ENCODE assay signal across 9 cellular contexts in genomic region chr13:73849292-73849691, GRCh38.
DNase-seq lines count a peak whose midpoint lies in the region; ATAC-seq and TF ChIP-seq lines count a peak whose summit lies in the region.
"Had no signal": no experiment of that assay in that cellular context is flagged by ENCODE, and none has a peak within 500 bp of the region (broad histone marks: within the 10 kb centered on the region; RNA-seq: fewer than 3 reads in every experiment).

No MANE protein-coding gene starts in this region.

- no peaks in the 10 kb centered on the region for H3K36me3 ChIP-seq in kidney epithelial cell (ENCODE audit: control insufficient read depth, insufficient read depth, low read length)

- no peak for ATAC-seq in GM18520 (IDR thresholded peaks at IDR 0.05; ENCODE audit: unreplicated experiment)

- CTCF ChIA-PET in HEK293T (lab: Yijun Ruan, JAX) = interaction anchor here (0.7 to 1.8 kb wide), 6 partner anchors 13 to 442 kb away, joined by 3 to 13 read pairs (median 6); no protein-coding TSS in a partner anchor

- H3K27me3 ChIP-seq in kidney epithelial cell (ENCODE audit: control insufficient read depth, insufficient read depth, low read length) = no peaks in the 10 kb centered on the region
- H3K27me3 ChIP-seq: BLaER1 treated with 17β-estradiol and CSF1 and Interleukin-3, amounts not matched to agents 10 nM and 100 nM had no signal

- no peak overlapping the region for H3K4me3 ChIP-seq in kidney epithelial cell (ENCODE audit: low read depth, low read length)
- H3K4me3 ChIP-seq: BLaER1 treated with 17β-estradiol and CSF1 and Interleukin-3, amounts not matched to agents 10 nM and 100 nM had no signal

- DNase-seq in NCI-H1092 treated with DMSO at 0.1 percent for 48 hours (lab: John Stamatoyannopoulos, UW) (peak; percentile 13), NCI-H1092 (lab: John Stamatoyannopoulos, UW) (no peak), HEK293T (ENCODE audit: extremely low spot score) (peak; percentile 66), SW480 (ENCODE audit: low spot score) (peak; percentile 25), kidney epithelial cell (ENCODE audit: low read depth) (no peak), GM19238 (ENCODE audit: insufficient read length, low spot score) (no peak), GM19240 (ENCODE audit: insufficient read length, low spot score) (no peak)

- TF ChIP-seq CTCF in kidney epithelial cell (IDR thresholded peaks at IDR 0.05; ENCODE audit: insufficient read depth, low read length, poor library complexity, severe bottlenecking) = peak; percentile 53

- POLR2A ChIA-PET in HEK293T (lab: Yijun Ruan, JAX) = no interaction called here

TF ChIP-seq in HEK293T, 16 proteins besides CTCF, POLR2A, EP300 and RAD21:
- TF ChIP-seq ZNF384 (IDR thresholded peaks at IDR 0.05) (peak; percentile 97), PKNOX1 (IDR thresholded peaks at IDR 0.05) (0 out of 2 replicates have a peak, but pooled peaks have one; percentile 2), SP1 (IDR thresholded peaks at IDR 0.05) (no peak), TARDBP (IDR thresholded peaks at IDR 0.05) (no peak), FOXK2 (IDR thresholded peaks at IDR 0.05) (no peak), NFRKB (IDR thresholded peaks at IDR 0.05) (no peak)
TF ChIP-seq in HEK293T: peak in this region for 2.

Comparison
In these comparisons a context has a peak if more than half of its experiments do, and no peak if none do; other contexts are left out.
1. DNase-seq: peak in NCI-H1092 treated with DMSO at 0.1 percent for 48 hours (single experiment), HEK293T (single experiment) and SW480 (single experiment); none in NCI-H1092 (single experiment), kidney epithelial cell (single experiment), GM19238 (single experiment) and GM19240 (single experiment).